22 cellular contexts compared by ENCODE assay signal in genomic region chrX:14291626-14292025, GRCh38.
A peak's percentile ranks its signal among the peaks of the same experiment; 100 is the strongest.
DNase-seq lines count a peak whose midpoint lies in the region; ATAC-seq, FAIRE-seq and TF ChIP-seq lines count a peak whose summit lies in the region.
"Had no signal": no experiment of that assay in that cellular context is flagged by ENCODE, and none has a peak within 500 bp of the region (broad histone marks: within the 10 kb centered on the region; RNA-seq: fewer than 3 reads in every experiment).

No MANE protein-coding gene starts in this region.

- no peak overlapping the region for H3K27ac Mint-ChIP-seq in H9
- peak overlapping the region in 4 of 5 experiments; percentile 21 to 84 (median 45) for H3K27ac Mint-ChIP-seq in brain
- no peak overlapping the region for H3K27ac Mint-ChIP-seq in endothelial cell (ENCODE audit: unreplicated experiment)
- H3K27ac Mint-ChIP-seq: CD8-positive, alpha-beta memory T cell had no signal

- H2AFZ ChIP-seq in H9 (ENCODE audit: low read length): no peak overlapping the region

- H3K18ac ChIP-seq in H9 (ENCODE audit: insufficient read length, low read depth, low read length): no peak overlapping the region

- no peaks in the 10 kb centered on the region; the same call in 1 of the 2 replicates for H3K27me3 Mint-ChIP-seq in H9 (ENCODE audit: low read depth)
- H3K27me3 Mint-ChIP-seq in brain: no peaks in the 10 kb centered on the region
- no peaks in the 10 kb centered on the region for H3K27me3 Mint-ChIP-seq in endothelial cell (ENCODE audit: unreplicated experiment)

- H4K91ac ChIP-seq in H9 (ENCODE audit: insufficient read length, low read depth, low read length): no peak overlapping the region

- intact Hi-C loops in pancreas (cut with DNase I): no loop called here

- H3K4me3 ChIP-seq in pancreas: no peak overlapping the region
- H3K4me3 ChIP-seq: BLaER1 treated with 17β-estradiol and CSF1 and Interleukin-3, amounts not matched to agents 10 nM and 100 nM; Peyer's patch; SJSA1 had no signal

- no peak overlapping the region for H3K9ac ChIP-seq in H9 (ENCODE audit: extremely low read depth, insufficient read length, low read length)
- H3K9ac ChIP-seq: BLaER1 treated with 17β-estradiol and CSF1 and Interleukin-3, amounts not matched to agents 10 nM and 100 nM; KMS-11 had no signal

- H3K4me1 ChIP-seq in H9 (ENCODE audit: insufficient read depth, low read length) (no peaks in the 10 kb centered on the region), pancreas (no peaks in the 10 kb centered on the region)
- H3K4me1 ChIP-seq: BLaER1 treated with 17β-estradiol and CSF1 and Interleukin-3, amounts not matched to agents 10 nM and 100 nM; Peyer's patch; SJSA1 had no signal

- H3K4me2 ChIP-seq in H9 (ENCODE audit: insufficient read depth, insufficient read length, low read length): no peak overlapping the region
- H3K4me2 ChIP-seq: BLaER1 treated with 17β-estradiol and CSF1 and Interleukin-3, amounts not matched to agents 10 nM and 100 nM; KMS-11 had no signal

- no peak overlapping the region for H2BK5ac ChIP-seq in H9 (ENCODE audit: insufficient read length, low read length)

- no peaks in the 10 kb centered on the region for H3K79me2 ChIP-seq in H9 (ENCODE audit: insufficient read depth, low read length)

- peaks cover 55 to 60% of the 10 kb centered on the region in 2 experiments for H3K9me3 Mint-ChIP-seq in H9
- peaks cover 2 to 15% (median 3%) of the 10 kb centered on the region in 5 experiments for H3K9me3 Mint-ChIP-seq in brain
- no peaks in the 10 kb centered on the region for H3K9me3 Mint-ChIP-seq in endothelial cell (ENCODE audit: unreplicated experiment)

- DNase-seq in H9: peak; percentile 28
- peak; percentile 1 for DNase-seq in left kidney (ENCODE audit: low read depth, low spot score)
- peak; percentile 63 for DNase-seq in retina
- no peak for DNase-seq in pancreas
- DNase-seq in stimulated activated CD8-positive, alpha-beta memory T cell treated with anti-CD3 and anti-CD28 coated beads, Interleukin-4, amount 100 ng/mL, for 48 hours: no peak
- DNase-seq in endothelial cell (ENCODE audit: low spot score): no peak
- DNase-seq: CD8-positive, alpha-beta memory T cell; H7; MV-4-11; NCI-H1417 treated with DMSO at 0.1 percent for 48 hours; NCI-H187 treated with DMSO at 0.1 percent for 48 hours; NCI-H2171; NCI-H446; NCI-H526 treated with DMSO at 0.1 percent for 48 hours; Peyer's patch had no signal

- no peaks in the 10 kb centered on the region for H4K20me1 ChIP-seq in H9 (ENCODE audit: control insufficient read depth, insufficient read depth, insufficient read length)
- H4K20me1 ChIP-seq: BLaER1 treated with 17β-estradiol and CSF1 and Interleukin-3, amounts not matched to agents 10 nM and 100 nM had no signal

- no peaks in the 10 kb centered on the region for H3K36me3 ChIP-seq in pancreas
- H3K36me3 ChIP-seq: BLaER1 treated with 17β-estradiol and CSF1 and Interleukin-3, amounts not matched to agents 10 nM and 100 nM; Peyer's patch; SJSA1 had no signal

- no peak overlapping the region for H3K23ac ChIP-seq in H9 (ENCODE audit: insufficient read length, low read depth, low read length)

- FAIRE-seq in pancreas (lab: Jason Lieb, UNC): no peak
- FAIRE-seq: GM12892, GM18507 had no signal

- no peak for ATAC-seq in pancreas

- no peaks in the 10 kb centered on the region for H3K9me3 ChIP-seq in H9 (ENCODE audit: control insufficient read depth, low read depth, low read length)
- no peaks in the 10 kb centered on the region for H3K9me3 ChIP-seq in pancreas
- H3K9me3 ChIP-seq: Peyer's patch, SJSA1 had no signal

- H4K8ac ChIP-seq in H9 (replicated peaks; ENCODE audit: insufficient read length, low read depth, low read length): no peak overlapping the region

- no peak overlapping the region for H2BK120ac ChIP-seq in H9 (ENCODE audit: low read depth, low read length, poor library complexity, severe bottlenecking)

- no peak overlapping the region for H2BK12ac ChIP-seq in H9 (ENCODE audit: insufficient read length, low read depth, low read length)

- H3K36me3 Mint-ChIP-seq in H9 (ENCODE audit: insufficient read depth in 1 of 3, low read depth in 3 of 3): peaks cover 0 to 5% (median 4%) of the 10 kb centered on the region in 3 experiments; a peak in 2 of 7 replicates
- H3K36me3 Mint-ChIP-seq in brain: no peaks in the 10 kb centered on the region
- no peaks in the 10 kb centered on the region for H3K36me3 Mint-ChIP-seq in endothelial cell (ENCODE audit: low read depth, unreplicated experiment)
- H3K36me3 Mint-ChIP-seq: CD8-positive, alpha-beta memory T cell had no signal

- H2BK20ac ChIP-seq in H9 (ENCODE audit: low read depth, low read length, poor library complexity, severe bottlenecking): no peak overlapping the region

- H3K4me3 Mint-ChIP-seq in H9: no peak overlapping the region
- peak overlapping the region in 2 of 5 experiments; percentile 27 to 34 for H3K4me3 Mint-ChIP-seq in brain
- H3K4me3 Mint-ChIP-seq in endothelial cell (ENCODE audit: unreplicated experiment): no peak overlapping the region
- H3K4me3 Mint-ChIP-seq: CD8-positive, alpha-beta memory T cell had no signal

- H2BK15ac ChIP-seq in H9 (ENCODE audit: low read depth, low read length): no peak overlapping the region

- H3K27ac ChIP-seq in H9 (ENCODE audit: insufficient read length, low read depth, low read length) (no peak overlapping the region), pancreas (no peak overlapping the region)
- H3K27ac ChIP-seq: BLaER1 treated with 17β-estradiol and CSF1 and Interleukin-3, amounts not matched to agents 10 nM and 100 nM; HL-60; KMS-11; Peyer's patch; SJSA1 had no signal

- no peak overlapping the region for H4K5ac ChIP-seq in H9 (ENCODE audit: insufficient read length, low read depth, low read length)

- no CpG with 5 or more reads among the region's 7 CpGs for WGBS in H9 (ENCODE audit: extremely low coverage, insufficient read length, low lambda C conversion rate)
- WGBS in pancreas, 2 donors: 42 to 45% methylated on average over 7 of the region's 7 CpGs

- no peak overlapping the region for H3K56ac ChIP-seq in H9 (ENCODE audit: insufficient read length, low read depth, low read length)

- no peaks in the 10 kb centered on the region for H3K79me1 ChIP-seq in H9 (ENCODE audit: insufficient read depth, low read depth, low read length, poor library complexity, severe bottlenecking)

- no peak overlapping the region for H3K14ac ChIP-seq in H9 (ENCODE audit: insufficient read depth, low read length)

- H3K23me2 ChIP-seq in H9 (ENCODE audit: insufficient read length, low read depth, low read length, poor library complexity, severe bottlenecking): no peaks in the 10 kb centered on the region

- H3K4ac ChIP-seq in H9 (ENCODE audit: low read depth, low read length): no peak overlapping the region

- H3K27me3 ChIP-seq in H9 (ENCODE audit: insufficient read depth, low read length) (no peaks in the 10 kb centered on the region), pancreas (peaks cover 0 to 3% (median 0%) of the 10 kb centered on the region in 4 donors)
- H3K27me3 ChIP-seq: Peyer's patch, SJSA1 had no signal

- H2AK5ac ChIP-seq in H9 (ENCODE audit: insufficient read length, low read length): no peak overlapping the region

- no peak overlapping the region for H3T11ph ChIP-seq in H9 (ENCODE audit: low read length)

- TF ChIP-seq CTCF in H9 (conservative IDR thresholded peaks at IDR 0.05) (no peak), brain (conservative IDR thresholded peaks at IDR 0.05) (no peak), pancreas (IDR thresholded peaks at IDR 0.05) (no peak), endothelial cell (IDR thresholded peaks at IDR 0.05; ENCODE audit: unreplicated experiment) (no peak)

- H3K4me1 Mint-ChIP-seq in H9 (peaks cover 2 to 4% of the 10 kb centered on the region in 2 experiments; a peak in 2 of 4 replicates), brain (peaks cover 27% of the 10 kb centered on the region), endothelial cell (ENCODE audit: unreplicated experiment) (no peaks in the 10 kb centered on the region)
- H3K4me1 Mint-ChIP-seq: CD8-positive, alpha-beta memory T cell had no signal

Comparison
In these comparisons a context has a peak if more than half of its experiments do, and no peak if none do; other contexts are left out.
1. DNase-seq: peak in H9 (single experiment), left kidney (single experiment) and retina (single experiment); none in pancreas (0 of 6), stimulated activated CD8-positive, alpha-beta memory T cell treated with anti-CD3 and anti-CD28 coated beads, Interleukin-4, amount 100 ng/mL, for 48 hours (single experiment) and endothelial cell (single experiment).
2. H3K27ac Mint-ChIP-seq: peak in brain (4 of 5); none in H9 (0 of 3) and endothelial cell (single experiment).